ENCODE assay signal across 9 cellular contexts in genomic region chr11:19978668-19979518, GRCh38.
DNase-seq lines count a peak whose midpoint lies in the region; ATAC-seq and FAIRE-seq lines count a peak whose summit lies in the region.
"Had no signal": no experiment of that assay in that cellular context is flagged by ENCODE, and none has a peak within 500 bp of the region (broad histone marks: within the 10 kb centered on the region; RNA-seq: fewer than 3 reads in every experiment).

No MANE protein-coding gene starts in this region.

- peak; percentile 56 for FAIRE-seq in RCC 7860 (lab: Jason Lieb, UNC)

- peak; percentile 67 for ATAC-seq in HG02623 (IDR thresholded peaks at IDR 0.05; ENCODE audit: unreplicated experiment)

- DNase-seq in NOMO-1 treated with DMSO at 0.1 percent for 48 hours (lab: John Stamatoyannopoulos, UW; ENCODE audit: unreplicated experiment), result peak; percentile 69
- DNase-seq in NOMO-1 treated with dmso at 0.1 percent for 144 hours (lab: John Stamatoyannopoulos, UW; ENCODE audit: unreplicated experiment), result no peak
- DNase-seq in RCC 7860 (ENCODE audit: low spot score), result peak; percentile 46
- peak; percentile 71 for DNase-seq in islet precursor cell
- no peak for DNase-seq in central memory CD4-positive, alpha-beta T cell
- no peak for DNase-seq in KBM-7
- no peak for DNase-seq in SKM-1 treated with dmso at 0.1 percent for 144 hours (lab: John Stamatoyannopoulos, UW; ENCODE audit: unreplicated experiment)
- DNase-seq: CD4-positive, CD25-positive, alpha-beta regulatory T cell had no signal

- in situ Hi-C loops in KBM-7 (cut with MboI; ENCODE audit: low pct_unique_long_range_greater_than_20kb, low sequenced_read_pairs), result no loop called here

Comparison
In these comparisons a context has a peak if more than half of its experiments do, and no peak if none do; other contexts are left out.
1. DNase-seq: peak in NOMO-1 treated with DMSO at 0.1 percent for 48 hours (single experiment), RCC 7860 (single experiment) and islet precursor cell (single experiment); none in NOMO-1 treated with dmso at 0.1 percent for 144 hours (single experiment), central memory CD4-positive, alpha-beta T cell (single experiment), KBM-7 (single experiment) and SKM-1 treated with dmso at 0.1 percent for 144 hours (single experiment).